ENCODE assay signal across 14 cellular contexts in genomic region chr16:83715217-83715920, GRCh38.
DNase-seq lines count a peak whose midpoint lies in the region; ATAC-seq and TF ChIP-seq lines count a peak whose summit lies in the region.
"Had no signal": no experiment of that assay in that cellular context is flagged by ENCODE, and none has a peak within 500 bp of the region (broad histone marks: within the 10 kb centered on the region; RNA-seq: fewer than 3 reads in every experiment).

No MANE protein-coding gene starts in this region.

- intact Hi-C loops in Panc1 (cut with micrococcal nuclease; ENCODE audit: unreplicated experiment) (no loop called here), lower lobe of right lung (cut with DNase I) (no loop called here)

- in situ Hi-C loops in Panc1 (cut with HindIII; ENCODE audit: low pct_unique_long_range_greater_than_20kb, low sequenced_read_pairs) = no loop called here

- H3K27me3 ChIP-seq in Panc1 (ENCODE audit: control insufficient read depth, insufficient read depth, low read length) = no peaks in the 10 kb centered on the region
- no peaks in the 10 kb centered on the region for H3K27me3 ChIP-seq in lower lobe of right lung (ENCODE audit: low read depth)
- H3K27me3 ChIP-seq in right atrium auricular region = no peaks in the 10 kb centered on the region

- H3K27ac ChIP-seq in Panc1 (ENCODE audit: low read length) (no peak overlapping the region), lower lobe of right lung (peak overlapping the region; percentile 80), right atrium auricular region (no peak overlapping the region)
- H3K27ac ChIP-seq: left ventricle myocardium inferior had no signal

- DNase-seq in COLO668 (lab: John Stamatoyannopoulos, UW; ENCODE audit: unreplicated experiment) (peak; percentile 70), NCI-H1417 (lab: John Stamatoyannopoulos, UW) (peak; percentile 61 to 85 (median 63)), Panc1 (ENCODE audit: low read depth, low spot score) (no peak), lower lobe of right lung (peak; percentile 58), iPS-NIHi7 (ENCODE audit: extremely low spot score) (no peak), right atrium auricular region (ENCODE audit: low spot score) (no peak)
- DNase-seq: activated CD4-positive, alpha-beta T cell treated with anti-CD3 and anti-CD28 coated beads for 48 hours; activated T-cell treated with anti-CD3 and anti-CD28 coated beads, Interleukin-2, amount 50 U/mL, for 24 hours; H7; hypothalamus; left ventricle myocardium inferior; NCI-H526 treated with DMSO at 0.1 percent for 48 hours had no signal

- H3K9me3 ChIP-seq in Panc1 (ENCODE audit: control insufficient read depth, insufficient read depth, low read depth, low read length) = no peaks in the 10 kb centered on the region
- no peaks in the 10 kb centered on the region for H3K9me3 ChIP-seq in lower lobe of right lung
- H3K9me3 ChIP-seq in right atrium auricular region = no peaks in the 10 kb centered on the region
- H3K9me3 ChIP-seq: left ventricle myocardium inferior had no signal

- H3K36me3 ChIP-seq in Panc1 (ENCODE audit: control insufficient read depth, insufficient read depth, low read length) = no peaks in the 10 kb centered on the region
- H3K36me3 ChIP-seq in lower lobe of right lung = no peaks in the 10 kb centered on the region
- H3K36me3 ChIP-seq in right atrium auricular region = no peaks in the 10 kb centered on the region
- H3K36me3 ChIP-seq: left ventricle myocardium inferior had no signal

- H3K4me1 ChIP-seq in Panc1 (ENCODE audit: control insufficient read depth, insufficient read depth, low read length) (no peaks in the 10 kb centered on the region), lower lobe of right lung (peaks cover 6% of the 10 kb centered on the region), right atrium auricular region (peaks cover 0 to 12% of the 10 kb centered on the region in 2 donors)

- H3K4me3 ChIP-seq in Panc1 (ENCODE audit: low read depth in 2 of 2, low read length in 2 of 2) = no peak overlapping the region
- no peak overlapping the region for H3K4me3 ChIP-seq in lower lobe of right lung
- H3K4me3 ChIP-seq in right atrium auricular region = no peak overlapping the region
- H3K4me3 ChIP-seq: left ventricle myocardium inferior had no signal

- ATAC-seq in Panc1 (0 out of 2 replicates have a peak, but pooled peaks have one; percentile 45), lower lobe of right lung (peak; percentile 81 to 92), GM18873 (IDR thresholded peaks at IDR 0.05; ENCODE audit: low FRiP score, unreplicated experiment) (no peak), GM18867 (IDR thresholded peaks at IDR 0.05; ENCODE audit: unreplicated experiment) (no peak)

- no TSS peak for BruUV-seq in Panc1 (replicated peaks; lab: Mats Ljungman, UMichigan)

- no peak for TF ChIP-seq CTCF in Panc1 (IDR thresholded peaks at IDR 0.05)
- TF ChIP-seq CTCF in lower lobe of right lung (IDR thresholded peaks at IDR 0.05) = no peak
- TF ChIP-seq CTCF in right atrium auricular region (IDR thresholded peaks at IDR 0.05) = no peak

- CTCF ChIA-PET in Panc1 (lab: Charles Lee) = no interaction called here

- POLR2A ChIA-PET in Panc1 (lab: Charles Lee) = no interaction called here

Comparison
In these comparisons a context has a peak if more than half of its experiments do, and no peak if none do; other contexts are left out.
1. DNase-seq: peak in COLO668 (single experiment), NCI-H1417 (3 of 3) and lower lobe of right lung (single experiment); none in Panc1 (single experiment), iPS-NIHi7 (single experiment) and right atrium auricular region (single experiment).
2. ATAC-seq: peak in Panc1 (single experiment) and lower lobe of right lung (2 of 2); none in GM18873 (single experiment) and GM18867 (single experiment).